8 cellular contexts compared by ENCODE assay signal in the genomic region with DNA sequence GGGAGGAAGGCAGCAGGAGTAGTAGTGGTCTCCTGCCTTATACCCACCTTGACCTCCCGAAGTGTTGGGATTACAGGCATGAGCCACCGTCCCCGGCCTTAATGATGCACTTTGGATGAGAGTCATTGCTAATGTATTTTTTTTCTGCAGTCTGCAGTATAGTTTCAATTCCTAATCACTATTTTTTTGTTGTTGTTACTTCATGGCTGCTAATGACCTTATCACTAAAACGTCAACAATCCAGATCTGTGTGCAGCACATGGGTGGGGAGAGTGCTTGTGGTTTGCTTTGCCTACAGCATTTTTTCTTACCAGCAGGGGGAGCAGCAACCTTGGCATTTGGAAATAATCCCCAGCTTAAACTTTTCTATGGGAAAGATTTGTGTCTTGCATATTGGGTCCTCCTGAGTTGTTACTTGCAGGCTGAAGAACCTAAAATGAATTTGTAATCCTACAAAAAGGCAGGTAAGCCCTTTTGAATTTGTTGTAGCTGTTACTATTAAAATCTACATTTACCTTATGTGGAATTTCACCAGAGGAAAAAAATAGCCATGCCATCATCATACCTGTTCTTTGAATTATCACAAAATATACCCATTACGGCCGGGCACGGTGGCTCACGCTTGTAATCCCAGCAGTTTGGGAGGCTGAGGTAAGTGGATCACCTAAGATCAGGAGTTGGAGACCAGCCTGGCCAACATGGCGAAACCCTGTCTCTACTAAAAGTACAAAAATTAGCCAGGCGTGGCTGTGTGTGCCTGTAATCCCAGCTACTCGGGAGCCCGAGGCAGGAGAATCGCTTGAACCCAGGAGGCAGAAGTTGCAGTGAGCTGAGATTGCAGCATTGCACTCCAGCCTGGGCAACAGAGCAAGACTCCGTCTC.
DNase-seq lines count a peak whose midpoint lies in the region; ATAC-seq lines count a peak whose summit lies in the region.

No MANE protein-coding gene starts in this region.

- DNase-seq in ELR (ENCODE audit: low read depth): peak; percentile 70
- peak; percentile 53 for DNase-seq in MV-4-11 (lab: John Stamatoyannopoulos, UW)
- DNase-seq in T-helper 22 cell (ENCODE audit: low read depth): peak; percentile 61
- DNase-seq in anterior cingulate cortex (lab: John Stamatoyannopoulos, UW): peak in 52 of 58 donors; percentile 0 to 75 (median 24)
- peak; percentile 36 to 41 for DNase-seq in hippocampal formation (lab: John Stamatoyannopoulos, UW)
- peak; percentile 65 to 80 for DNase-seq in stimulated activated CD4-positive, alpha-beta T cell treated with anti-CD3 and anti-CD28 coated beads, Interleukin-12 subunit alpha, Interleukin-12 subunit beta, amount 100 ng/mL, for 24 hours (ENCODE audit: low read depth in 2 of 2)

- peak; percentile 66 for ATAC-seq in GM21825 (IDR thresholded peaks at IDR 0.05; ENCODE audit: unreplicated experiment)
- ATAC-seq in HG02970 (IDR thresholded peaks at IDR 0.05; ENCODE audit: low FRiP score, unreplicated experiment): no peak
